ENCODE assay signal across 9 cellular contexts in the genomic region with DNA sequence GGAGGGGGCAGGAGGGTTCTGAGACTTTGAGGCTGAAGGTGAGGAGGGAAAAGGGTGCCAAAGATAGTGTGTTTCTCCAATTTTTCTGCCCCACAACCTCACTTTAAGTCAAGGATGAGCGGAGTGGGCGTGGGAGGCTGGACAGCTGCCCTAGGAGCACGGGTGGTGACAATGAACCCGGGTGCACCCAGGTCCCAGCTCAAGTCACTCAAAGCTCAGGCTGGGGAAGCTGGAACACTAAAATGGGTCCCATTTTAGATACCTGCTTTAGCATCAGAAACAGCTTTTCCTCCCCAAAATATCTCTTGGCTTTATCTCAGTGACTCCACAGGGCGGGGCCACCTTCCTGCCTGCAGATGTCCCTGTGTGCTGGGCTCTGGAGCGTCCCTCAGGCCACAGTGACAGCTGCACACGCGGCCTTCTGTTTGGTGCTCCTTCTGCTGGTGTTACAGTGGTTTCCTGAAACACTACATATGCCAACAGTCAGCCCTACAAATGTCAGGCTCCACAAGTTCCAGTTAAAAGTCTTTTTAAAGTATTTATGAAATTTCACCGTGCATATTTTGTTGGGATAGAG. TPM values are rescaled to one million over a fixed set of nuclear protein-coding genes. Genes with fewer than 3 reads are reported as not detected.
DNase-seq lines count a peak whose midpoint lies in the region; ATAC-seq and TF ChIP-seq lines count a peak whose summit lies in the region.
"Had no signal": no experiment of that assay in that cellular context is flagged by ENCODE, and none has a peak within 500 bp of the region (broad histone marks: within the 10 kb centered on the region; RNA-seq: fewer than 3 reads in every experiment).

No MANE protein-coding gene starts in this region.

- H4K20me1 ChIP-seq in osteoblast (ENCODE audit: insufficient read depth, low read length): no peaks in the 10 kb centered on the region

- peaks cover 50% of the 10 kb centered on the region for H3K4me1 Mint-ChIP-seq in chondrocyte (ENCODE audit: low read depth)

- H3K36me3 Mint-ChIP-seq in chondrocyte (ENCODE audit: low read depth): no peaks in the 10 kb centered on the region

- no peaks in the 10 kb centered on the region for H3K27me3 Mint-ChIP-seq in chondrocyte (ENCODE audit: low read depth)

- no peak for ATAC-seq in GM21515 (IDR thresholded peaks at IDR 0.05; ENCODE audit: unreplicated experiment)

- TF ChIP-seq CTCF in chondrocyte (IDR thresholded peaks at IDR 0.05) (no peak), osteoblast (IDR thresholded peaks at IDR 0.05; ENCODE audit: extremely low read depth, low read depth, low read length) (no peak)

- no peaks in the 10 kb centered on the region for H3K36me3 ChIP-seq in osteoblast (ENCODE audit: insufficient read depth, low read length)

- H3K27ac ChIP-seq in osteoblast (ENCODE audit: low read depth, low read length): no peak overlapping the region

- no peaks in the 10 kb centered on the region for H3K79me2 ChIP-seq in osteoblast (ENCODE audit: insufficient read depth, low read length)

- no peaks in the 10 kb centered on the region for H3K9me3 Mint-ChIP-seq in chondrocyte (ENCODE audit: low read depth)

- H3K27me3 ChIP-seq in osteoblast (ENCODE audit: insufficient read depth, low read length): peaks cover 64% of the 10 kb centered on the region

- no peaks in the 10 kb centered on the region for H3K9me3 ChIP-seq in osteoblast (ENCODE audit: low read depth, low read length)

- no peak overlapping the region for H3K4me3 Mint-ChIP-seq in chondrocyte (ENCODE audit: unreplicated experiment)

- peak; percentile 57 for DNase-seq in activated CD8-positive, alpha-beta memory T cell treated with anti-CD3 and anti-CD28 coated beads for 24 hours
- DNase-seq in activated CD8-positive, alpha-beta memory T cell treated with anti-CD3 and anti-CD28 coated beads, Interleukin-2, amount 50 U/mL, for 4 hours: no peak
- DNase-seq in NCI-H748 treated with DMSO at 0.1 percent for 48 hours (lab: John Stamatoyannopoulos, UW) (peak; percentile 7), chondrocyte (ENCODE audit: low spot score) (no peak), osteoblast (ENCODE audit: insufficient read length, low spot score, missing footprints) (peak; percentile 86), RKO (ENCODE audit: low spot score) (no peak), COLO829 (ENCODE audit: low spot score) (no peak)

- H3K4me1 ChIP-seq in osteoblast (ENCODE audit: insufficient read depth, low read length): peaks cover 6% of the 10 kb centered on the region

- no peak overlapping the region for H3K4me3 ChIP-seq in osteoblast (ENCODE audit: insufficient read depth, low read length)

- H3K27ac Mint-ChIP-seq in chondrocyte (ENCODE audit: unreplicated experiment): peak overlapping the region; percentile 12

- no peak overlapping the region for H2AFZ ChIP-seq in osteoblast (ENCODE audit: low read length)

- H3K4me2 ChIP-seq in osteoblast (ENCODE audit: insufficient read depth, low read length): no peak overlapping the region

RNA-seq across cellular contexts. Expression of a gene that starts 1.4 kb away (rescaled TPM):
- 8.3 to 15.9 TPM (median 14.0 TPM) in 3 replicates for total RNA-seq in chondrocyte
- total RNA-seq in osteoblast: 1.5 and 2.2 TPM in 2 replicates
- total RNA-seq: Daoy had no signal

Comparison
In these comparisons a context has a peak if more than half of its experiments do, and no peak if none do; other contexts are left out.
1. DNase-seq: peak in activated CD8-positive, alpha-beta memory T cell treated with anti-CD3 and anti-CD28 coated beads for 24 hours (single experiment), NCI-H748 treated with DMSO at 0.1 percent for 48 hours (single experiment) and osteoblast (single experiment); none in activated CD8-positive, alpha-beta memory T cell treated with anti-CD3 and anti-CD28 coated beads, Interleukin-2, amount 50 U/mL, for 4 hours (single experiment), chondrocyte (single experiment), RKO (single experiment) and COLO829 (single experiment).